In genomic region chr16:29995911-29996772, GRCh38 we compare ENCODE assay signal across 1 cellular context.
TF ChIP-seq lines count a peak whose summit lies in the region.

INO80E (plus strand) TSS chr16:29996241; CDS start chr16:29996311, 70 bp downstream.

TF ChIP-seq in H1, 55 proteins besides CTCF, POLR2A, EP300 and RAD21 (continued from another document):
- no peak for TF ChIP-seq EZH2 (IDR thresholded peaks at IDR 0.05; ENCODE audit: low read depth, low read length, severe bottlenecking)
- no peak for TF ChIP-seq CTBP2 (IDR thresholded peaks at IDR 0.05; ENCODE audit: borderline replicate concordance, insufficient read depth, insufficient read length, low read length)
- no peak for TF ChIP-seq ZNF274 (IDR thresholded peaks at IDR 0.05; ENCODE audit: borderline replicate concordance, extremely low read depth, low read length)
- TF ChIP-seq CHD7 (IDR thresholded peaks at IDR 0.05; ENCODE audit: insufficient replicate concordance, low read length) = no peak
- peak; percentile 35; the same call in 1 of the 2 replicates for TF ChIP-seq SP1 (IDR thresholded peaks at IDR 0.05; ENCODE audit: low read depth, low read length)
- peak; percentile 53; the same call in 1 of the 2 replicates for TF ChIP-seq PHF8 (conservative IDR thresholded peaks at IDR 0.05; ENCODE audit: low read depth, low read length)
- 0 out of 4 replicates have a peak, but pooled peaks have one; percentile 14 to 58 for TF ChIP-seq SIN3A (conservative IDR thresholded peaks at IDR 0.05 in 1 of 2, IDR thresholded peaks at IDR 0.05 in 1 of 2; ENCODE audit: low read depth in 1 of 2, low read length in 2 of 2)
- TF ChIP-seq CBX8 (IDR thresholded peaks at IDR 0.05; ENCODE audit: borderline replicate concordance, low read depth, low read length) = no peak
- TF ChIP-seq EGR1 (IDR thresholded peaks at IDR 0.05; ENCODE audit: borderline replicate concordance, low read depth, low read length) = peak; percentile 51; the same call in 1 of the 2 replicates
- no peak for TF ChIP-seq CHD1 (IDR thresholded peaks at IDR 0.05; ENCODE audit: low read depth, low read length)
- peak; percentile 38 for TF ChIP-seq SAP30 (IDR thresholded peaks at IDR 0.05; ENCODE audit: insufficient read depth, insufficient replicate concordance, low read length)
- TF ChIP-seq CHD2 (IDR thresholded peaks at IDR 0.05; ENCODE audit: low read length) = 0 out of 2 replicates have a peak, but pooled peaks have one; percentile 15
- TF ChIP-seq E2F6 (IDR thresholded peaks at IDR 0.05) = no peak
- TF ChIP-seq KDM4A (IDR thresholded peaks at IDR 0.05; ENCODE audit: low read depth, low read length, severe bottlenecking) = peak; percentile 85
- TF ChIP-seq RBBP5 (IDR thresholded peaks at IDR 0.05; ENCODE audit: borderline replicate concordance, low read depth, low read length) = no peak
- no peak; the same call in 1 of the 2 replicates for TF ChIP-seq TEAD4 (IDR thresholded peaks at IDR 0.05; ENCODE audit: low read depth, low read length)
- no peak for TF ChIP-seq CEBPB (IDR thresholded peaks at IDR 0.05; ENCODE audit: low read depth, low read length)
- TF ChIP-seq POU5F1 (IDR thresholded peaks at IDR 0.05; ENCODE audit: low read depth, low read length) = no peak
- no peak for TF ChIP-seq RFX5 (IDR thresholded peaks at IDR 0.05; ENCODE audit: borderline replicate concordance, low read depth, low read length)
- TF ChIP-seq SRF (IDR thresholded peaks at IDR 0.05; ENCODE audit: low read depth, low read length) = no peak
- no peak for TF ChIP-seq FOSL1 (IDR thresholded peaks at IDR 0.05; ENCODE audit: insufficient read depth, low read depth, low read length)
- no peak for TF ChIP-seq BCL11A (IDR thresholded peaks at IDR 0.05; ENCODE audit: low read depth in 2 of 2, low read length in 2 of 2)
- TF ChIP-seq TBP (IDR thresholded peaks at IDR 0.05; ENCODE audit: low read depth, low read length) = peak; percentile 25
- peak; percentile 71; the same call in 1 of the 2 replicates for TF ChIP-seq ATF3 (IDR thresholded peaks at IDR 0.05; ENCODE audit: insufficient read depth, low read depth, low read length)
- TF ChIP-seq POLR2AphosphoS5 (IDR thresholded peaks at IDR 0.05; ENCODE audit: low read depth, low read length) = no peak; the same call in 1 of the 2 replicates
- no peak for TF ChIP-seq MAFK (IDR thresholded peaks at IDR 0.05; ENCODE audit: low read depth, low read length)
- TF ChIP-seq TAF7 (optimal IDR thresholded peaks at IDR 0.05; ENCODE audit: borderline replicate concordance, low read depth, low read length) = no peak
- TF ChIP-seq BRCA1 (IDR thresholded peaks at IDR 0.05; ENCODE audit: low read depth, low read length) = no peak
- 0 out of 4 replicates have a peak, but pooled peaks of 1 of the 2 experiments have one; percentile 43 for TF ChIP-seq HDAC2 (IDR thresholded peaks at IDR 0.05; ENCODE audit: borderline replicate concordance in 1 of 2, low read depth in 2 of 2, low read length in 2 of 2)
- TF ChIP-seq HDAC6 (IDR thresholded peaks at IDR 0.05; ENCODE audit: low read depth, low read length) = no peak
- no peak for TF ChIP-seq SUZ12 (IDR thresholded peaks at IDR 0.05; ENCODE audit: low read length)
- TF ChIP-seq USF2 (IDR thresholded peaks at IDR 0.05; ENCODE audit: low read length) = no peak
- no peak for TF ChIP-seq CBX5 (IDR thresholded peaks at IDR 0.05; ENCODE audit: low read depth, low read length)
- TF ChIP-seq KDM1A (IDR thresholded peaks at IDR 0.05; ENCODE audit: borderline replicate concordance, low read length) = peak; percentile 91
- TF ChIP-seq SP2 (IDR thresholded peaks at IDR 0.05; ENCODE audit: low read length) = no peak
- TF ChIP-seq JUN (IDR thresholded peaks at IDR 0.05; ENCODE audit: low read depth, low read length) = no peak
- peak; percentile 43; the same call in 1 of the 2 replicates for TF ChIP-seq TAF1 (IDR thresholded peaks at IDR 0.05; ENCODE audit: low read depth, low read length)
- TF ChIP-seq GTF2F1 (IDR thresholded peaks at IDR 0.05; ENCODE audit: borderline replicate concordance, low read depth, low read length) = no peak
- peak; percentile 71 for TF ChIP-seq SIX5 (IDR thresholded peaks at IDR 0.05; ENCODE audit: low read depth, low read length)
- no peak for TF ChIP-seq RNF2 (IDR thresholded peaks at IDR 0.05; ENCODE audit: borderline replicate concordance, low read depth, low read length, missing control alignments, poor library complexity, severe bottlenecking)
- no peak for TF ChIP-seq JUND (IDR thresholded peaks at IDR 0.05; ENCODE audit: low read length)
- no peak for TF ChIP-seq MAX (IDR thresholded peaks at IDR 0.05)
- peak; percentile 96 for TF ChIP-seq YY1 (IDR thresholded peaks at IDR 0.05; ENCODE audit: low read depth, low read length)
- TF ChIP-seq KDM5A (IDR thresholded peaks at IDR 0.05; ENCODE audit: low read length) = peak; percentile 72
- TF ChIP-seq ATF2 (IDR thresholded peaks at IDR 0.05; ENCODE audit: low read length) = peak; percentile 65
- no peak for TF ChIP-seq RXRA (IDR thresholded peaks at IDR 0.05; ENCODE audit: insufficient read depth, low read depth, low read length)
- TF ChIP-seq NRF1 (IDR thresholded peaks at IDR 0.05; ENCODE audit: low read depth, low read length) = no peak
- TF ChIP-seq NANOG (IDR thresholded peaks at IDR 0.05; ENCODE audit: insufficient read depth, low read depth, low read length, poor library complexity, severe bottlenecking) = no peak
- TF ChIP-seq SIRT6 (IDR thresholded peaks at IDR 0.05; ENCODE audit: low read length) = no peak
- TF ChIP-seq BACH1 (IDR thresholded peaks at IDR 0.05; ENCODE audit: low read length) = no peak
